1 cellular context compared by ENCODE assay signal in genomic region chr6:157535354-157536217, GRCh38.
A peak's percentile ranks its signal among the peaks of the same experiment; 100 is the strongest.
TF ChIP-seq lines count a peak whose summit lies in the region.

No MANE protein-coding gene starts in this region.

TF ChIP-seq in HepG2, 621 proteins besides CTCF, POLR2A, EP300 and RAD21 (continued from another document and continues in another):
- TF ChIP-seq ZNF34 (CRISPR knock-in tag; IDR thresholded peaks at IDR 0.05; ENCODE audit: borderline replicate concordance) (0 out of 2 replicates have a peak, but pooled peaks have one; percentile 8), GATAD2A (CRISPR knock-in tag; IDR thresholded peaks at IDR 0.05) (peak; percentile 35), ELF1 (CRISPR knock-in tag; IDR thresholded peaks at IDR 0.05) (peak; percentile 48; the same call in 1 of the 2 replicates), RXRB (CRISPR knock-in tag; IDR thresholded peaks at IDR 0.05; ENCODE audit: borderline replicate concordance) (peak; percentile 52), KLF6 (CRISPR knock-in tag; IDR thresholded peaks at IDR 0.05) (no peak), IKZF5 (CRISPR knock-in tag; IDR thresholded peaks at IDR 0.05) (peak; percentile 37; the same call in 1 of the 2 replicates), ZNF337 (CRISPR knock-in tag; IDR thresholded peaks at IDR 0.05; ENCODE audit: borderline replicate concordance, low read depth) (no peak), ZNF44 (CRISPR knock-in tag; IDR thresholded peaks at IDR 0.05) (no peak), ZNF12 (CRISPR knock-in tag; IDR thresholded peaks at IDR 0.05) (no peak), ZBTB34 (CRISPR knock-in tag; IDR thresholded peaks at IDR 0.05) (0 out of 2 replicates have a peak, but pooled peaks have one; percentile 43), PITX1 (CRISPR knock-in tag; IDR thresholded peaks at IDR 0.05) (no peak), ZNF709 (CRISPR knock-in tag; IDR thresholded peaks at IDR 0.05) (0 out of 2 replicates have a peak, but pooled peaks have one; percentile 18), ZGPAT (CRISPR knock-in tag; IDR thresholded peaks at IDR 0.05) (0 out of 2 replicates have a peak, but pooled peaks have one; percentile 49), KAT8 (CRISPR knock-in tag; IDR thresholded peaks at IDR 0.05) (peak; percentile 28; the same call in 1 of the 2 replicates), ZSCAN31 (CRISPR knock-in tag; IDR thresholded peaks at IDR 0.05; ENCODE audit: low read depth) (no peak), AFF4 (CRISPR knock-in tag; IDR thresholded peaks at IDR 0.05) (no peak), CEBPB (IDR thresholded peaks at IDR 0.05; ENCODE audit: borderline replicate concordance, low read depth, low read length) (peak; percentile 76), ZBTB42 (CRISPR knock-in tag; IDR thresholded peaks at IDR 0.05) (no peak), SKI (IDR thresholded peaks at IDR 0.05; ENCODE audit: partially characterized antibody) (peak; percentile 74), ZNF710 (CRISPR knock-in tag; IDR thresholded peaks at IDR 0.05; ENCODE audit: borderline replicate concordance) (peak; percentile 26; the same call in 1 of the 2 replicates), ZNF572 (CRISPR knock-in tag; IDR thresholded peaks at IDR 0.05) (no peak), ZBTB40 (IDR thresholded peaks at IDR 0.05) (no peak), ZBTB40 (CRISPR knock-in tag; IDR thresholded peaks at IDR 0.05) (no peak), ARID3A (IDR thresholded peaks at IDR 0.05; ENCODE audit: low read depth, low read length) (0 out of 2 replicates have a peak, but pooled peaks have one; percentile 41), FOXK1 (CRISPR knock-in tag; IDR thresholded peaks at IDR 0.05; ENCODE audit: borderline replicate concordance, low read depth) (no peak), SIN3B (IDR thresholded peaks at IDR 0.05; ENCODE audit: low read length) (no peak), CHD4 (IDR thresholded peaks at IDR 0.05; ENCODE audit: borderline replicate concordance, low read length) (no peak), BCL6 (CRISPR knock-in tag; IDR thresholded peaks at IDR 0.05) (peak; percentile 86), ZNF616 (CRISPR knock-in tag; IDR thresholded peaks at IDR 0.05; ENCODE audit: low read depth) (no peak), ZMYM3 (CRISPR knock-in tag; IDR thresholded peaks at IDR 0.05) (0 out of 2 replicates have a peak, but pooled peaks have one; percentile 28), ZBTB3 (CRISPR knock-in tag; IDR thresholded peaks at IDR 0.05; ENCODE audit: borderline replicate concordance, low read depth) (no peak), TEAD3 (CRISPR knock-in tag; optimal IDR thresholded peaks at IDR 0.05; ENCODE audit: borderline replicate concordance) (peak; percentile 88)
